22 cellular contexts compared by ENCODE assay signal in the genomic region with DNA sequence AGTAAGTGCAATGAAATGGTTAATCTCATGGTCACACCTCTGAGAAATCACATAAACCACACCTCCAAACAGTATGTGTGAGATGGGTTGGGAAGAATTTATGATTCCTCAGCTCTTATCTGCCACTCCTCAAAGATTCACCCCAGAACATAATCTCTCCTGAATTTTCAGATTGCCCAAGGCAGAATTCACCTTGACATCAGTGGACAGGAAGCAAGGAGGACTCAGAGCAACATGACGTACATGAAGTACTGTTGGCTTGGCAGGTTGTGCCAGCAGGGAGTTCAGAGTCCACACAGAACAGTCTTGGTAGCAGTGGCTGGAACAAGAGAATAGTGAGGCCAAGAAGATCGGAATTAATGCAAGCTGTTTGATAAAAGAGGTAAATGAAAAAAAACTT.
"Had no signal": no experiment of that assay in that cellular context is flagged by ENCODE, and none has a peak within 500 bp of the region (broad histone marks: within the 10 kb centered on the region; RNA-seq: fewer than 3 reads in every experiment).

No MANE protein-coding gene starts in this region.

- DNase-seq: activated B cell treated with CpG ODN at 0.5 μM for 24 hours; activated CD4-positive, alpha-beta memory T cell treated with anti-CD3 and anti-CD28 coated beads, Interleukin-2, amount 10 ng/mL, durations not matched to agents 7 days and 5 days; activated CD4-positive, alpha-beta T cell treated with anti-CD3 and anti-CD28 coated beads for 4 hours; activated naive CD4-positive, alpha-beta T cell treated with anti-CD3 and anti-CD28 coated beads for 36 hours; activated naive CD8-positive, alpha-beta T cell treated with anti-CD3 and anti-CD28 coated beads, Interleukin-2, amount 50 U/mL, for 24 hours; activated T-cell treated with anti-CD3 and anti-CD28 coated beads, Interleukin-2, amount 50 U/mL, for 24 hours; anterior cingulate cortex; effector CD8-positive, alpha-beta T cell; left cardiac atrium; midbrain; naive thymus-derived CD4-positive, alpha-beta T cell; ovary; psoas muscle; right cardiac atrium; stimulated activated CD4-positive, alpha-beta T cell treated with anti-CD3 and anti-CD28 coated beads, Interleukin-15, amount 100 ng/mL, for 24 hours; stimulated activated CD4-positive, alpha-beta T cell treated with anti-CD3 and anti-CD28 coated beads, Interleukin-2, amount 100 ng/mL, for 48 hours; stimulated activated naive CD8-positive, alpha-beta T cell treated with anti-CD3 and anti-CD28 coated beads, Interleukin-15, amount 100 ng/mL, for 72 hours; T-helper 1 cell; T-helper 9 cell had no signal

- H3K4me3 ChIP-seq: lung, neural progenitor cell, ovary, psoas muscle, skin epidermis had no signal

- ATAC-seq: activated naive CD8-positive, alpha-beta T cell treated with anti-CD3 and anti-CD28 coated beads, Interleukin-2, amount 50 U/mL, for 24 hours; naive thymus-derived CD4-positive, alpha-beta T cell; psoas muscle; right cardiac atrium; stimulated activated naive CD8-positive, alpha-beta T cell treated with anti-CD3 and anti-CD28 coated beads, Interleukin-15, amount 100 ng/mL, for 72 hours had no signal

- H2AFZ ChIP-seq: neural progenitor cell had no signal

- H3K27me3 ChIP-seq: neural progenitor cell, ovary had no signal

- H3K9me3 ChIP-seq: ovary, psoas muscle had no signal

- H3K36me3 ChIP-seq: neural progenitor cell, ovary had no signal

- H3K4me1 ChIP-seq: psoas muscle had no signal

- H3K27ac ChIP-seq: neural progenitor cell, ovary, psoas muscle, skin epidermis had no signal
